ENCODE assay signal across 8 cellular contexts in the genomic region with DNA sequence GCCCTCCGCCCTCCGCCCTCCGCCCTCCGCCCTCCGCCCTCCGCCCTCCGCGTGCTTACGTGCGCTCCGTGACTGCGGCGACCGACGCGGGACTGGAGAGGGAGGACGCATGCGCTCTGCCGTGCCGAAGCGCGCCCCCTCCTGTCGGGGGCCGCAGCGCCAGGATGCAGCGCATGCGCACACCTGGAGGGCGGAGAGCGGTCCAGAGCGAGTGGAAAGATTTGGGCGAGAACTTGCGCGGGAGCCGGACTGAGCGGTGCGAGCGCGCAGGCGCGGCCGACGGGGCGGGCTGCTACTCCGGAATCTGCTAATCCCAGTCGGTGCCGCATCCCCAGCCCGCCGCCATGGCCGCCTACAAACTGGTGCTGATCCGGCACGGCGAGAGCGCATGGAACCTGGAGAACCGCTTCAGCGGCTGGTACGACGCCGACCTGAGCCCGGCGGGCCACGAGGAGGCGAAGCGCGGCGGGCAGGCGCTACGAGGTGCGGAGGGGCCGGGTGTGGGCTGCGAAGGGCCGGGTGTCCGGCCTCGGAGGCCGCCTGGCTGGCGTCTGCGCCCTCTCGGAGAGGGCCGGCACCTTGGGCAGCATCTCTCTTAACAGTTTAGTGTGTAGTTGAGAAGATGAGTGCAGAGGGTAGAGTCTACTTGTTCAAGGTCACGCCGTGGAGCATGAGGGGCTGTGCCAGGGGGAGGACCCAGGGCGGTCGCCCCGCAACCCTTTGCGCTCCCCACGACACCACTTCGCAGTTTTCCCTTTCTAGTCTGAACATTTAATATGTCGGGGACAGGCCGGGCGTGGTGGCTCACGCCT. TPM values are rescaled to one million over a fixed set of nuclear protein-coding genes. Genes with fewer than 3 reads are reported as not detected.
A peak's percentile ranks its signal among the peaks of the same experiment; 100 is the strongest.
DNase-seq lines count a peak whose midpoint lies in the region; ATAC-seq, FAIRE-seq and TF ChIP-seq lines count a peak whose summit lies in the region.

A gene (plus strand): TSS at position 228 of the 812 bp plus-strand sequence. CDS start 117 bp downstream, at position 345.

- peaks cover 3% of the 10 kb centered on the region for H3K27me3 Mint-ChIP-seq in activated naive CD8-positive, alpha-beta T cell treated with anti-CD3 and anti-CD28 coated beads for 36 hours

- H3K9me3 Mint-ChIP-seq in activated naive CD8-positive, alpha-beta T cell treated with anti-CD3 and anti-CD28 coated beads for 36 hours, result peaks cover 1% of the 10 kb centered on the region

- H3K4me3 Mint-ChIP-seq in activated naive CD8-positive, alpha-beta T cell treated with anti-CD3 and anti-CD28 coated beads for 36 hours, result peak within 1 kb of the TSS; percentile 89

- H3K9me3 ChIP-seq in pancreas, result no peaks in the 10 kb centered on the region
- H3K9me3 ChIP-seq in tibial artery, result no peaks in the 10 kb centered on the region

- DNase-seq in GM12865 (ENCODE audit: low read depth) (peak; percentile 99), NCI-H1105 (lab: John Stamatoyannopoulos, UW) (peak; percentile 76), SKM-1 treated with dmso at 0.1 percent for 144 hours (lab: John Stamatoyannopoulos, UW; ENCODE audit: unreplicated experiment) (peak; percentile 93), head of caudate nucleus (peak; percentile 88 to 99 (median 96)), pancreas (peak; percentile 92 to 99 (median 97)), tibial artery (peak; percentile 92 to 99)
- DNase-seq in activated naive CD8-positive, alpha-beta T cell treated with anti-CD3 and anti-CD28 coated beads for 36 hours, result peak; percentile 98

- peak; percentile 91 for TF ChIP-seq CTCF in GM12865 (IDR thresholded peaks at IDR 0.05; ENCODE audit: insufficient read depth, low read depth, low read length, missing control alignments)
- TF ChIP-seq CTCF in pancreas (IDR thresholded peaks at IDR 0.05), result peak; percentile 15 to 57 (median 40)
- peak; percentile 49 to 59 for TF ChIP-seq CTCF in tibial artery (IDR thresholded peaks at IDR 0.05)

- no peak for FAIRE-seq in pancreas (lab: Jason Lieb, UNC)

- H3K36me3 ChIP-seq in pancreas, result peaks cover 0 to 8% (median 2%) of the 10 kb centered on the region in 3 donors
- H3K36me3 ChIP-seq in tibial artery, result peaks cover 7 to 24% (median 14%) of the 10 kb centered on the region in 3 donors

- H3K27me3 ChIP-seq in pancreas, result no peaks in the 10 kb centered on the region
- no peaks in the 10 kb centered on the region for H3K27me3 ChIP-seq in tibial artery

- 1 to 2% methylated on average over 70 to 86 of the region's 90 CpGs for WGBS in pancreas, 2 donors

- ATAC-seq in HG02642 (IDR thresholded peaks at IDR 0.05; ENCODE audit: poor library complexity, unreplicated experiment), result peak; percentile 89
- ATAC-seq in pancreas, result peak; percentile 91 to 97 (median 94)

- peaks cover 8 to 17% (median 14%) of the 10 kb centered on the region in 3 donors for H3K4me1 ChIP-seq in pancreas
- H3K4me1 ChIP-seq in tibial artery, result peaks cover 0 to 31% (median 26%) of the 10 kb centered on the region in 4 donors

- H3K36me3 Mint-ChIP-seq in activated naive CD8-positive, alpha-beta T cell treated with anti-CD3 and anti-CD28 coated beads for 36 hours, result peaks cover 50% of the 10 kb centered on the region

- H3K4me3 ChIP-seq in GM12865 (ENCODE audit: low read depth, low read length), result peak within 1 kb of the TSS; percentile 99
- H3K4me3 ChIP-seq in pancreas, result peak within 1 kb of the TSS; percentile 75 to 90 (median 82)
- peak within 1 kb of the TSS; percentile 72 to 99 for H3K4me3 ChIP-seq in tibial artery

- H3K27ac Mint-ChIP-seq in activated naive CD8-positive, alpha-beta T cell treated with anti-CD3 and anti-CD28 coated beads for 36 hours, result peak within 1 kb of the TSS; percentile 96

- peaks cover 49% of the 10 kb centered on the region for H3K4me1 Mint-ChIP-seq in activated naive CD8-positive, alpha-beta T cell treated with anti-CD3 and anti-CD28 coated beads for 36 hours

- intact Hi-C loops in head of caudate nucleus (cut with DNase I), result loop anchor here (2.0 kb wide), 1 partner anchor 19 kb away; no protein-coding TSS in a partner anchor
- intact Hi-C loops in pancreas (cut with DNase I), result no loop called here
- intact Hi-C loops in tibial artery (cut with DNase I; ENCODE audit: low total_unique reads), result no loop called here

- H3K27ac ChIP-seq in pancreas, result peak within 1 kb of the TSS; percentile 53 to 92 (median 76)
- peak within 1 kb of the TSS; percentile 79 to 82 for H3K27ac ChIP-seq in tibial artery

RNA-seq across cellular contexts. Expression of the gene that starts here (rescaled TPM):
- 100 to 1,000 TPM; 933 to 982 TPM for total RNA-seq in activated naive CD8-positive, alpha-beta T cell treated with anti-CD3 and anti-CD28 coated beads for 36 hours
- total RNA-seq in pancreas, result 10 to 100 TPM; 31.4 to 72.8 (median 46.6) TPM
- polyA plus RNA-seq in pancreas, result 10 to 100 TPM; 22.2 to 59.5 TPM

Comparison
In these comparisons a context has a peak if more than half of its experiments do, and no peak if none do; other contexts are left out.
1. Peak in every context shown above with its lines: DNase-seq, ATAC-seq, H3K4me3 ChIP-seq and H3K27ac ChIP-seq.
2. RNA of the gene that starts here (total RNA-seq): 933 to 982 TPM in activated naive CD8-positive, alpha-beta T cell treated with anti-CD3 and anti-CD28 coated beads for 36 hours; 31.4 to 72.8 TPM in pancreas; every median in the first group is over 10 times any median in the second.
3. CTCF ChIP-seq: peak in every context shown above with its lines; median percentile 91 in GM12865; 54 in tibial artery; 40 in pancreas.